ENCODE assay signal across 1 cellular context in the genomic region with DNA sequence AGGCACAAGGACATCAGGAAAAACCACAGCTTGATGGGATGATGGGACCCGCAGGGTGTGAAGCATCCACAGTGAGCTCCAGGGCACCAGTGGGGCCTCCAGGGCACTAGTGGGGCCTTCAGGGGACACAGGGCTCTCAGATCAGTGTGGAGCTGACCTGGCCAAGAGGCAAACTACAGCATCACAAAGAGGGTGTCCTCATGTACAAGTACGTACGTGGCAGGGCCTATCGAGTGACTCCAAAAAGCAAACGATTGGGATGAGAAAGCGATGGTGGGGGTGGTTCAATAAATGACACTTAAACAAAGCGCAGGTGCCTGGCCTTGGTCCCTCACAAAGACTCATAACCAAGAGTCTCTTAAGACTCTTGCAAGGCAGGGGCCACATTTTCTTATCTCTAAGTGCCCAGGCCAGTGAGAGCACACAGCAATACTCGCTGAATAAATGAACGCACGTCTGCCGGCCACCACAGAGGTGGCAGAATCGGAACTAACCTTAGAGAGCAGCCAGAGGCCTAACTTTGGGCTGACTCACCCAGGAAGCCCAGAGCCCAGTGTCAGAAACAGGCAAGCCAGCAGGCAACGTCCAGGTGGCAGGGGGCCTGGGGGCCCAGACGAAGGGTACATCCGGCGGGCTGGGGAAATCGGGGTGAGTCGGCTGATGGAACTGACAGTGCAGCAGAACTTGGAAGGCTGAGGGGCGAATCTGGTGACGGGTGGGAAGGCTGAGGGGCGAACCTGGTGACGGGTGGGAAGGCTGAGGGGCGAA.
TF ChIP-seq lines count a peak whose summit lies in the region.

No MANE protein-coding gene starts in this region.

TF ChIP-seq in H1, 55 proteins besides CTCF, POLR2A, EP300 and RAD21:
- no peak for TF ChIP-seq RNF2 (IDR thresholded peaks at IDR 0.05; ENCODE audit: borderline replicate concordance, low read depth, low read length, missing control alignments, poor library complexity, severe bottlenecking)
- TF ChIP-seq ZNF274 (IDR thresholded peaks at IDR 0.05; ENCODE audit: borderline replicate concordance, extremely low read depth, low read length), result no peak
- TF ChIP-seq GABPA (IDR thresholded peaks at IDR 0.05; ENCODE audit: borderline replicate concordance, insufficient read depth, low read length), result no peak
- no peak for TF ChIP-seq TAF7 (optimal IDR thresholded peaks at IDR 0.05; ENCODE audit: borderline replicate concordance, low read depth, low read length)
- no peak for TF ChIP-seq BACH1 (IDR thresholded peaks at IDR 0.05; ENCODE audit: low read length)
- no peak for TF ChIP-seq USF2 (IDR thresholded peaks at IDR 0.05; ENCODE audit: low read length)
- TF ChIP-seq NANOG (IDR thresholded peaks at IDR 0.05; ENCODE audit: insufficient read depth, low read depth, low read length, poor library complexity, severe bottlenecking), result no peak
- TF ChIP-seq SRF (IDR thresholded peaks at IDR 0.05; ENCODE audit: low read depth, low read length), result no peak
- no peak for TF ChIP-seq CEBPB (IDR thresholded peaks at IDR 0.05; ENCODE audit: low read depth, low read length)
- TF ChIP-seq SUZ12 (IDR thresholded peaks at IDR 0.05; ENCODE audit: low read length), result no peak
